Comparison of ENCODE assay signal across 17 cellular contexts in the genomic region with DNA sequence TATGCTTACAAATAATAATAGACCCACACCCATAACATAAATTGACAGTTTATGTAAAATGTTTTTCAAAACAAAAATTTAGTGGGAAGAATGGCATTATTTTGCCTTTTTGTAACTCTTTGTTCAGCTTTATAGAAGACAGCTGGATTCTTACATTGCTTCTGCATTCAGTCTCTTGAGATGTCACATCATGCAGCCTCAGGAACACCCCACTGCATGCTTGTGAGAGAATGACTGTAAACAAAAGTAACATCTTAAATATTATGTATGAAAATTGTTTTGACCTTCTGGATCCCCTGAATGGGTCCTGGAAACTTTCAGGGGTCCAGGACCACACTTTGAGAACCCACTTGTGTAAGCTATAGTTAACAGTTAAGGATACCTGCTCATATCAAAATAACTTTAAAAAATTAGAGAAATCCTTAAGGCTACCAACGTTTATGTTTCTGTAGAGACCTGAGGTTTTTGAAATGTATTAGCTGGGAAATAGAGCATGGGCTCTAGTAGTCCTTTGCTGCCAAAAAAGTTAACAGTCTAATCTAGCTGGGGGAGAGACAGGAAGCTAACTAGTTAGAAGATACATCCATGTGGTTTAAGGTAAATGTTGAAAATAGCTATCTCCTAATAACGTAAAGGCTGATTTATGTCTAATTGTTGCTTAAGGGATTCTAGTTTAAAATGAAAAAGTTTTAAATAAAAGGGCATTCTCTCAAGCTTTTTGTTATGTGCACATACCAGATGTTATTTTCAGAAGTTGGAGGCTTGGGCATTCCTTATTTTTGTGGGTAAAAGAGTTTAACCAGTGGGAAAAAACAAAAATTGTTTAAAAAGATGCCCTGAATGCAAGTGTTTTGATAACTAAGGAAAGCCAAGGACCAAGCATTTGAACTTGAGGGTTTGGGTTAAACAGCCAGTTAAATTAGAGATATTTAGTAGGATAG. TPM values are rescaled to one million over a fixed set of nuclear protein-coding genes. Genes with fewer than 3 reads are reported as not detected.
DNase-seq lines count a peak whose midpoint lies in the region; ATAC-seq and TF ChIP-seq lines count a peak whose summit lies in the region.
"Had no signal": no experiment of that assay in that cellular context is flagged by ENCODE, and none has a peak within 500 bp of the region (broad histone marks: within the 10 kb centered on the region; RNA-seq: fewer than 3 reads in every experiment).

No MANE protein-coding gene starts in this region.

- H3K27ac ChIP-seq in OCI-LY1 (ENCODE audit: low read depth, low read length, poor library complexity, severe bottlenecking): no peak overlapping the region
- no peak overlapping the region for H3K27ac ChIP-seq in prostate gland

- H3K4me1 ChIP-seq in OCI-LY1 (ENCODE audit: insufficient read depth, low read length, severe bottlenecking) (peaks cover 82% of the 10 kb centered on the region), prostate gland (replicated peaks) (peaks cover 7% of the 10 kb centered on the region)

- H3F3A ChIP-seq in OCI-LY1 (ENCODE audit: insufficient read depth, low read length): no peaks in the 10 kb centered on the region

- H3K27me3 ChIP-seq in OCI-LY1 (ENCODE audit: insufficient read depth, low read length) (no peaks in the 10 kb centered on the region), prostate gland (replicated peaks; ENCODE audit: insufficient read depth) (no peaks in the 10 kb centered on the region)
- H3K27me3 ChIP-seq: body of pancreas, sigmoid colon had no signal

- H3K4me3 Mint-ChIP-seq in activated CD8-positive, alpha-beta T cell treated with anti-CD3 and anti-CD28 coated beads for 36 hours: peak overlapping the region; percentile 30
- H3K4me3 Mint-ChIP-seq in activated CD8-positive, alpha-beta T cell treated with anti-CD3 and anti-CD28 coated beads, Interleukin-2, amount 10 ng/mL, durations not matched to agents 7 days and 5 days: no peak overlapping the region
- peak overlapping the region; percentile 92 for H3K4me3 Mint-ChIP-seq in central memory CD8-positive, alpha-beta T cell
- H3K4me3 Mint-ChIP-seq in neural crest cell: peak overlapping the region; percentile 24

- H3K9me3 Mint-ChIP-seq in activated CD8-positive, alpha-beta T cell treated with anti-CD3 and anti-CD28 coated beads for 36 hours: no peaks in the 10 kb centered on the region
- no peaks in the 10 kb centered on the region for H3K9me3 Mint-ChIP-seq in activated CD8-positive, alpha-beta T cell treated with anti-CD3 and anti-CD28 coated beads, Interleukin-2, amount 10 ng/mL, durations not matched to agents 7 days and 5 days (ENCODE audit: insufficient read depth)
- H3K9me3 Mint-ChIP-seq in central memory CD8-positive, alpha-beta T cell: no peaks in the 10 kb centered on the region
- H3K9me3 Mint-ChIP-seq in neural crest cell: no peaks in the 10 kb centered on the region
- H3K9me3 Mint-ChIP-seq: activated T-helper 2 cell treated with anti-CD3 and anti-CD28 coated beads, Interferon-gamma antibody, Interleukin-2, Interleukin-4, amounts not matched to agents 10 μg/mL and 5 μg/mL and 100 μg/mL, durations not matched to agents 14 hours and 24 hours and 36 hours had no signal

- H3K4me1 Mint-ChIP-seq in activated CD8-positive, alpha-beta T cell treated with anti-CD3 and anti-CD28 coated beads for 36 hours (ENCODE audit: low read depth): peaks cover 72% of the 10 kb centered on the region
- peaks cover 77% of the 10 kb centered on the region for H3K4me1 Mint-ChIP-seq in activated CD8-positive, alpha-beta T cell treated with anti-CD3 and anti-CD28 coated beads, Interleukin-2, amount 10 ng/mL, durations not matched to agents 7 days and 5 days (ENCODE audit: low read depth)
- H3K4me1 Mint-ChIP-seq in central memory CD8-positive, alpha-beta T cell: peaks cover 77% of the 10 kb centered on the region
- peaks cover 70% of the 10 kb centered on the region for H3K4me1 Mint-ChIP-seq in neural crest cell

- H3K79me2 ChIP-seq in OCI-LY1 (ENCODE audit: insufficient read depth, low read length): peaks cover 80% of the 10 kb centered on the region

- H3K9me2 ChIP-seq in OCI-LY1 (ENCODE audit: low read depth, low read length): no peaks in the 10 kb centered on the region

- H3K36me3 ChIP-seq in OCI-LY1 (ENCODE audit: insufficient read depth, low read length) (no peaks in the 10 kb centered on the region), prostate gland (no peaks in the 10 kb centered on the region)
- H3K36me3 ChIP-seq: sigmoid colon had no signal

- WGBS in prostate gland: 43% methylated on average over 2 of the region's 2 CpGs

- H3K9ac ChIP-seq in OCI-LY1 (ENCODE audit: low read length): no peak overlapping the region; the same call in 1 of the 2 replicates

- H3K4me3 ChIP-seq in OCI-LY1 (ENCODE audit: low read depth, low read length, poor library complexity, severe bottlenecking) (no peak overlapping the region), prostate gland (no peak overlapping the region)
- H3K4me3 ChIP-seq: body of pancreas, sigmoid colon had no signal

- intact Hi-C loops in activated CD8-positive, alpha-beta T cell treated with anti-CD3 and anti-CD28 coated beads for 36 hours (cut with micrococcal nuclease): loop anchor here (5.0 kb wide), 1 partner anchor 89 kb away; a partner anchor contains a TSS
- intact Hi-C loops in prostate gland (cut with DNase I): loop anchor here (5.0 kb wide), 1 partner anchor 44 kb away; no protein-coding TSS in a partner anchor

- TF ChIP-seq POLR2A in GM18505 (IDR thresholded peaks at IDR 0.05; ENCODE audit: borderline replicate concordance, extremely low read depth, insufficient read depth, insufficient read length) (no peak), prostate gland (IDR thresholded peaks at IDR 0.05) (no peak)

- H3K36me3 Mint-ChIP-seq in activated CD8-positive, alpha-beta T cell treated with anti-CD3 and anti-CD28 coated beads for 36 hours (ENCODE audit: low read depth): peaks cover 12% of the 10 kb centered on the region
- peaks cover 13% of the 10 kb centered on the region for H3K36me3 Mint-ChIP-seq in activated CD8-positive, alpha-beta T cell treated with anti-CD3 and anti-CD28 coated beads, Interleukin-2, amount 10 ng/mL, durations not matched to agents 7 days and 5 days (ENCODE audit: low read depth)
- peaks cover 24% of the 10 kb centered on the region for H3K36me3 Mint-ChIP-seq in central memory CD8-positive, alpha-beta T cell (ENCODE audit: insufficient read depth)
- no peaks in the 10 kb centered on the region for H3K36me3 Mint-ChIP-seq in neural crest cell (ENCODE audit: low read depth)

- POLR2A ChIA-PET in activated CD8-positive, alpha-beta T cell treated with anti-CD3 and anti-CD28 coated beads for 36 hours (lab: Charles Lee): interaction anchor here (0.7 to 5.5 kb wide), 5 partner anchors 9 to 311 kb away, joined by 3 to 34 read pairs (median 4); no protein-coding TSS in a partner anchor
- POLR2A ChIA-PET in activated CD8-positive, alpha-beta T cell treated with anti-CD3 and anti-CD28 coated beads, Interleukin-2, amount 10 ng/mL, durations not matched to agents 7 days and 5 days (lab: Charles Lee): interaction anchor here (0.9 to 4.9 kb wide), 3 partner anchors 12 to 92 kb away, joined by 3 to 36 read pairs (median 3); no protein-coding TSS in a partner anchor

- TF ChIP-seq CTCF in activated CD8-positive, alpha-beta T cell treated with anti-CD3 and anti-CD28 coated beads for 36 hours (IDR thresholded peaks at IDR 0.05): no peak
- TF ChIP-seq CTCF in OCI-LY1 (IDR thresholded peaks at IDR 0.05; ENCODE audit: low read length) (no peak), neural crest cell (conservative IDR thresholded peaks at IDR 0.05) (no peak), prostate gland (IDR thresholded peaks at IDR 0.05) (no peak)

- CTCF ChIA-PET in activated CD8-positive, alpha-beta T cell treated with anti-CD3 and anti-CD28 coated beads for 36 hours (lab: Charles Lee): interaction anchor here (1.0 to 4.1 kb wide), 10 partner anchors 9 to 92 kb away, joined by 3 to 24 read pairs (median 6); no protein-coding TSS in a partner anchor
- CTCF ChIA-PET in activated CD8-positive, alpha-beta T cell treated with anti-CD3 and anti-CD28 coated beads, Interleukin-2, amount 10 ng/mL, durations not matched to agents 7 days and 5 days (lab: Charles Lee): interaction anchor here (0.7 to 8.4 kb wide), 14 partner anchors 10 to 317 kb away, joined by 3 to 172 read pairs (median 4); no protein-coding TSS in a partner anchor

- H4K20me1 ChIP-seq in OCI-LY1 (ENCODE audit: insufficient read depth, low read length): 0 out of 2 replicates have a peak, but pooled peaks cover 2% of the 10 kb centered on the region

- no peaks in the 10 kb centered on the region for H3K27me3 Mint-ChIP-seq in activated CD8-positive, alpha-beta T cell treated with anti-CD3 and anti-CD28 coated beads for 36 hours
- no peaks in the 10 kb centered on the region for H3K27me3 Mint-ChIP-seq in activated CD8-positive, alpha-beta T cell treated with anti-CD3 and anti-CD28 coated beads, Interleukin-2, amount 10 ng/mL, durations not matched to agents 7 days and 5 days (ENCODE audit: low read depth)
- no peaks in the 10 kb centered on the region for H3K27me3 Mint-ChIP-seq in central memory CD8-positive, alpha-beta T cell
- H3K27me3 Mint-ChIP-seq in neural crest cell (ENCODE audit: low read depth): peaks cover 6% of the 10 kb centered on the region

- H3K27ac Mint-ChIP-seq in activated CD8-positive, alpha-beta T cell treated with anti-CD3 and anti-CD28 coated beads for 36 hours: peak overlapping the region; percentile 75
- no peak overlapping the region for H3K27ac Mint-ChIP-seq in activated CD8-positive, alpha-beta T cell treated with anti-CD3 and anti-CD28 coated beads, Interleukin-2, amount 10 ng/mL, durations not matched to agents 7 days and 5 days
- peak overlapping the region; percentile 78 for H3K27ac Mint-ChIP-seq in central memory CD8-positive, alpha-beta T cell (ENCODE audit: low read depth)
- H3K27ac Mint-ChIP-seq in neural crest cell (ENCODE audit: unreplicated experiment): no peak overlapping the region
- H3K27ac Mint-ChIP-seq: activated T-helper 2 cell treated with anti-CD3 and anti-CD28 coated beads, Interferon-gamma antibody, Interleukin-2, Interleukin-4, amounts not matched to agents 10 μg/mL and 5 μg/mL and 100 μg/mL, durations not matched to agents 14 hours and 24 hours and 36 hours had no signal

- DNase-seq in activated CD8-positive, alpha-beta T cell treated with anti-CD3 and anti-CD28 coated beads for 36 hours: no peak
- DNase-seq in activated CD8-positive, alpha-beta T cell treated with anti-CD3 and anti-CD28 coated beads, Interleukin-2, amount 10 ng/mL, durations not matched to agents 7 days and 5 days: no peak
- DNase-seq in central memory CD8-positive, alpha-beta T cell (ENCODE audit: low spot score in 2 of 2): no peak
- DNase-seq in neural crest cell (ENCODE audit: low read depth, low spot score): no peak
- DNase-seq in UCSD-AML1 (lab: John Stamatoyannopoulos, UW; ENCODE audit: unreplicated experiment): no peak
- no peak for DNase-seq in prostate gland (ENCODE audit: low spot score)
- DNase-seq: body of pancreas; foreskin fibroblast; GOT3; NCI-H1105; NCI-H2227 treated with DMSO at 0.1 percent for 48 hours; sigmoid colon; stimulated activated CD4-positive, alpha-beta T cell treated with anti-CD3 and anti-CD28 coated beads, Interleukin-4, amount 100 ng/mL, for 24 hours had no signal

- H2AFZ ChIP-seq in OCI-LY1 (ENCODE audit: low read length): no peak overlapping the region

- peak overlapping the region; percentile 28; the same call in 1 of the 2 replicates for H3K4me2 ChIP-seq in OCI-LY1 (ENCODE audit: low read length)

- H3K9me3 ChIP-seq in OCI-LY1 (ENCODE audit: low read length): no peaks in the 10 kb centered on the region
- no peaks in the 10 kb centered on the region for H3K9me3 ChIP-seq in prostate gland
- H3K9me3 ChIP-seq: body of pancreas, sigmoid colon had no signal

- no peak for ATAC-seq in activated CD8-positive, alpha-beta T cell treated with anti-CD3 and anti-CD28 coated beads for 36 hours
- ATAC-seq in activated CD8-positive, alpha-beta T cell treated with anti-CD3 and anti-CD28 coated beads, Interleukin-2, amount 10 ng/mL, durations not matched to agents 7 days and 5 days: no peak
- ATAC-seq in central memory CD8-positive, alpha-beta T cell (replicated peaks; ENCODE audit: extremely low read depth, poor library complexity, severe bottlenecking): no peak
- ATAC-seq in GM18505 (IDR thresholded peaks at IDR 0.05; ENCODE audit: unreplicated experiment): no peak
- ATAC-seq: activated CD4-positive, CD25-positive, alpha-beta regulatory T cell treated with anti-CD3 and anti-CD28 coated beads, Interleukin-2, amount 50 U/mL, for 24 hours; body of pancreas had no signal

RNA-seq across cellular contexts. Expression of a gene that starts 3.8 kb away (rescaled TPM):
- total RNA-seq in activated CD8-positive, alpha-beta T cell treated with anti-CD3 and anti-CD28 coated beads for 36 hours: 10 to 100 TPM; 57.1 to 58.6 TPM
- total RNA-seq in activated CD8-positive, alpha-beta T cell treated with anti-CD3 and anti-CD28 coated beads, Interleukin-2, amount 10 ng/mL, durations not matched to agents 7 days and 5 days: 10 to 100 TPM; 48.3 to 49.1 TPM
- total RNA-seq in neural crest cell (80.0 and 85.7 TPM in 2 replicates), prostate gland (10 to 100 TPM; 44.2 to 45.8 TPM)

Comparison
In these comparisons a context has a peak if more than half of its experiments do, and no peak if none do; other contexts are left out.
1. H3K27ac Mint-ChIP-seq: peak in activated CD8-positive, alpha-beta T cell treated with anti-CD3 and anti-CD28 coated beads for 36 hours (single experiment) and central memory CD8-positive, alpha-beta T cell (single experiment); none in activated CD8-positive, alpha-beta T cell treated with anti-CD3 and anti-CD28 coated beads, Interleukin-2, amount 10 ng/mL, durations not matched to agents 7 days and 5 days (single experiment) and neural crest cell (single experiment).